In genomic region chr20:12453711-12454110, GRCh38 we compare ENCODE assay signal across 32 cellular contexts.
"Had no signal": no experiment of that assay in that cellular context is flagged by ENCODE, and none has a peak within 500 bp of the region (broad histone marks: within the 10 kb centered on the region; RNA-seq: fewer than 3 reads in every experiment).

No MANE protein-coding gene starts in this region.

- H3K9me3 ChIP-seq: ascending aorta, body of pancreas had no signal

- H3K27ac ChIP-seq: adrenal gland, ascending aorta, body of pancreas, brain microvascular endothelial cell, breast epithelium, cardiac muscle cell had no signal

- DNase-seq: activated effector memory CD4-positive, alpha-beta T cell treated with anti-CD3 and anti-CD28 coated beads, Interleukin-2, amount 50 U/mL, for 16 hours; activated effector memory CD4-positive, alpha-beta T cell treated with Interleukin-2 at 50 U/mL for 16 hours; activated gamma-delta T cell; activated gamma-delta T cell treated with Interleukin-2 at 50 U/mL for 16 hours; activated naive CD4-positive, alpha-beta T cell; activated naive CD4-positive, alpha-beta T cell treated with anti-CD3 and anti-CD28 coated beads for 36 hours; activated naive CD4-positive, alpha-beta T cell treated with anti-CD3 and anti-CD28 coated beads, Interleukin-2, amount 10 ng/mL, durations not matched to agents 7 days and 5 days; activated naive CD4-positive, alpha-beta T cell treated with anti-CD3 and anti-CD28 coated beads, Interleukin-2, amount 50 U/mL, for 16 hours; activated naive CD4-positive, alpha-beta T cell treated with Interleukin-2 at 50 U/mL for 16 hours; activated naive CD8-positive, alpha-beta T cell treated with anti-CD3 and anti-CD28 coated beads for 36 hours; activated naive CD8-positive, alpha-beta T cell treated with anti-CD3 and anti-CD28 coated beads, Interleukin-2, amount 10 ng/mL, durations not matched to agents 7 days and 5 days; activated naive CD8-positive, alpha-beta T cell treated with anti-CD3 and anti-CD28 coated beads, Interleukin-2, amount 50 U/mL, for 24 hours; activated T-cell treated with anti-CD3 and anti-CD28 coated beads, Interleukin-2, amount 50 U/mL, for 1 hour; activated T-cell treated with anti-CD3 and anti-CD28 coated beads, Interleukin-2, amount 50 U/mL, for 24 hours; activated T-cell treated with anti-CD3 and anti-CD28 coated beads, Interleukin-2, amount 50 U/mL, for 4 hours; activated T-cell treated with anti-CD3 and anti-CD28 coated beads, Interleukin-2, amount 50 U/mL, for 48 hours; activated T-cell treated with anti-CD3 and anti-CD28 coated beads, Interleukin-2, amount 50 U/mL, for 72 hours; adrenal gland; amniotic stem cell; amygdala; anterior cingulate cortex; aorta; body of pancreas; brain microvascular endothelial cell; caudate nucleus; central memory CD4-positive, alpha-beta T cell; cerebellar nuclear complex had no signal

- H3K4me1 ChIP-seq: adrenal gland, ascending aorta, body of pancreas, breast epithelium had no signal

- H3K27me3 ChIP-seq: adrenal gland, ascending aorta, body of pancreas, brain microvascular endothelial cell, breast epithelium, cardiac muscle cell had no signal

- ATAC-seq: activated naive CD4-positive, alpha-beta T cell treated with anti-CD3 and anti-CD28 coated beads, Interleukin-2, amount 50 U/mL, for 72 hours; activated naive CD8-positive, alpha-beta T cell treated with anti-CD3 and anti-CD28 coated beads, Interleukin-2, amount 50 U/mL, for 24 hours; activated T-cell treated with anti-CD3 and anti-CD28 coated beads, Interleukin-2, amount 50 U/mL, for 4 hours; activated T-cell treated with anti-CD3 and anti-CD28 coated beads, Interleukin-2, amount 50 U/mL, for 72 hours; activated T-helper 17 cell treated with anti-CD3 and anti-CD28 coated beads, Interleukin-2, amount 50 U/mL, for 72 hours; body of pancreas had no signal

- H3K4me3 ChIP-seq: adrenal gland, ascending aorta, body of pancreas, breast epithelium, cardiac muscle cell had no signal

- H3K36me3 ChIP-seq: adrenal gland, ascending aorta, brain microvascular endothelial cell, breast epithelium, cardiac muscle cell had no signal
